ENCODE assay signal across 1 cellular context in the genomic region with DNA sequence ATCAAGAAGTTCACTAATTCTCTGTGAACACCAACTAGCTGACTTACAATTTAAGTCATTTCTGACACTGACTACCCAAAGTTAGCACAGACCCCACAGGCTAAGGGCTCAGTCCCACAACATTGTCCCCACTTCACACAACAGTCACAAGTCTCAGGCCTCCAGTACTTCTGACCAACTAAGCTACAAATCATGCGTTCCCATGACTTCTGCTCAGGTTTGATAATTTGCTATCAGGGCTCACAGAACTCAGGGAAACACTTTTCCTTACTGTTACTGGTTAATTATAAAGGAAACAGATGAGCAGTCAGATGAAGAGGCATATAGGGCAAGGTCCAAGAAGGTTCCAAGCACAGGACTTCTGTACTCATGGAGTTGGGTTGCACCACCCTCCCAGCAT.
A peak's percentile ranks its signal among the peaks of the same experiment; 100 is the strongest.
TF ChIP-seq lines count a peak whose summit lies in the region.

No MANE protein-coding gene starts in this region.

TF ChIP-seq in K562, 482 proteins besides CTCF, POLR2A, EP300 and RAD21 (continued from another document and continues in another):
- TF ChIP-seq MAFG (tag; conservative IDR thresholded peaks at IDR 0.05) (0 out of 2 replicates have a peak, but pooled peaks have one; percentile 7), BRCA1 (IDR thresholded peaks at IDR 0.05) (no peak), BRCA1 (CRISPR knock-in tag; IDR thresholded peaks at IDR 0.05) (no peak), HMG20B (CRISPR knock-in tag; IDR thresholded peaks at IDR 0.05) (no peak), PRMT5 (CRISPR knock-in tag; IDR thresholded peaks at IDR 0.05) (no peak), KLF6 (CRISPR knock-in tag; IDR thresholded peaks at IDR 0.05; ENCODE audit: borderline replicate concordance) (no peak), PTRF (tag; IDR thresholded peaks at IDR 0.05) (no peak), PTTG1 (tag; IDR thresholded peaks at IDR 0.05; ENCODE audit: low read depth) (no peak), ZBTB11 (CRISPR knock-in tag; IDR thresholded peaks at IDR 0.05) (peak in 1 of 3 experiments; percentile 39; a peak in 1 of 6 replicates), MTA2 (IDR thresholded peaks at IDR 0.05; ENCODE audit: low read depth) (peak; percentile 76), STAT5B (CRISPR knock-in tag; IDR thresholded peaks at IDR 0.05) (no peak), PKNOX1 (IDR thresholded peaks at IDR 0.05) (peak; percentile 58), RFX1 (IDR thresholded peaks at IDR 0.05) (no peak), ZNF395 (CRISPR knock-in tag; IDR thresholded peaks at IDR 0.05) (0 out of 2 replicates have a peak, but pooled peaks have one; percentile 32), CXXC5 (CRISPR knock-in tag; IDR thresholded peaks at IDR 0.05) (peak; percentile 32; the same call in 1 of the 2 replicates), ZNF644 (tag; IDR thresholded peaks at IDR 0.05; ENCODE audit: low read depth) (0 out of 2 replicates have a peak, but pooled peaks have one; percentile 36), UBTF (IDR thresholded peaks at IDR 0.05; ENCODE audit: borderline replicate concordance in 1 of 2, low read depth in 2 of 2, low read length in 2 of 2) (no peak), ARID1B (IDR thresholded peaks at IDR 0.05) (peak; percentile 92), CCNT2 (IDR thresholded peaks at IDR 0.05; ENCODE audit: borderline replicate concordance, extremely low read depth, insufficient read length, low read depth, low read length) (peak; percentile 31), TCFL5 (CRISPR knock-in tag; conservative IDR thresholded peaks at IDR 0.05) (no peak), TAL1 (IDR thresholded peaks at IDR 0.05) (peak; percentile 91), TEAD4 (IDR thresholded peaks at IDR 0.05; ENCODE audit: low read length) (peak; percentile 76), TEAD4 (CRISPR knock-in tag; IDR thresholded peaks at IDR 0.05; ENCODE audit: borderline replicate concordance) (no peak), CBFA2T3 (IDR thresholded peaks at IDR 0.05) (peak; percentile 86), ZBED1 (IDR thresholded peaks at IDR 0.05) (no peak), SOX6 (IDR thresholded peaks at IDR 0.05) (peak; percentile 37; the same call in 1 of the 2 replicates), ZNF175 (CRISPR knock-in tag; IDR thresholded peaks at IDR 0.05; ENCODE audit: low read depth) (no peak), POLR2B (IDR thresholded peaks at IDR 0.05; ENCODE audit: low read depth, partially characterized antibody) (no peak), CHD4 (IDR thresholded peaks at IDR 0.05; ENCODE audit: insufficient read depth, insufficient replicate concordance, low read depth, low read length, poor library complexity, severe bottlenecking) (no peak), SRSF1 (IDR thresholded peaks at IDR 0.05; ENCODE audit: low read depth, low read length) (no peak), SMARCA4 (IDR thresholded peaks at IDR 0.05) (peak; percentile 49; the same call in 1 of the 2 replicates), PML (IDR thresholded peaks at IDR 0.05; ENCODE audit: low read length) (0 out of 2 replicates have a peak, but pooled peaks have one; percentile 29), POLR2AphosphoS5 (IDR thresholded peaks at IDR 0.05; ENCODE audit: control insufficient read depth, insufficient read depth, low read depth, low read length) (0 out of 2 replicates have a peak, but pooled peaks have one; percentile 22), PYGO2 (tag; IDR thresholded peaks at IDR 0.05) (peak; percentile 56; the same call in 1 of the 2 replicates), CREB3 (tag; conservative IDR thresholded peaks at IDR 0.05; ENCODE audit: low read depth) (0 out of 2 replicates have a peak, but pooled peaks have one; percentile 55), SMC3 (conservative IDR thresholded peaks at IDR 0.05; ENCODE audit: insufficient read depth, low read depth, low read length) (no peak), ZNF232 (CRISPR knock-in tag; IDR thresholded peaks at IDR 0.05) (no peak), TCF3 (CRISPR knock-in tag; IDR thresholded peaks at IDR 0.05) (peak; percentile 88), MEIS2 (IDR thresholded peaks at IDR 0.05; ENCODE audit: partially characterized antibody) (peak; percentile 82), DPF2 (IDR thresholded peaks at IDR 0.05) (peak; percentile 49; the same call in 1 of the 2 replicates), PHTF2 (CRISPR knock-in tag; IDR thresholded peaks at IDR 0.05) (no peak), FOSL1 (tag; conservative IDR thresholded peaks at IDR 0.05) (peak; percentile 47), HOXB6 (CRISPR knock-in tag; IDR thresholded peaks at IDR 0.05; ENCODE audit: borderline replicate concordance) (no peak), PHB (CRISPR knock-in tag; IDR thresholded peaks at IDR 0.05) (no peak), ZNF76 (CRISPR knock-in tag; IDR thresholded peaks at IDR 0.05; ENCODE audit: borderline replicate concordance) (no peak), GATAD2A (IDR thresholded peaks at IDR 0.05) (no peak), WHSC1 (IDR thresholded peaks at IDR 0.05; ENCODE audit: low read length) (no peak), NR2C1 (IDR thresholded peaks at IDR 0.05) (no peak), NR2C1 (tag; IDR thresholded peaks at IDR 0.05) (no peak), IFI16 (CRISPR knock-in tag; IDR thresholded peaks at IDR 0.05) (no peak)
- TF ChIP-seq, protein P1, sequence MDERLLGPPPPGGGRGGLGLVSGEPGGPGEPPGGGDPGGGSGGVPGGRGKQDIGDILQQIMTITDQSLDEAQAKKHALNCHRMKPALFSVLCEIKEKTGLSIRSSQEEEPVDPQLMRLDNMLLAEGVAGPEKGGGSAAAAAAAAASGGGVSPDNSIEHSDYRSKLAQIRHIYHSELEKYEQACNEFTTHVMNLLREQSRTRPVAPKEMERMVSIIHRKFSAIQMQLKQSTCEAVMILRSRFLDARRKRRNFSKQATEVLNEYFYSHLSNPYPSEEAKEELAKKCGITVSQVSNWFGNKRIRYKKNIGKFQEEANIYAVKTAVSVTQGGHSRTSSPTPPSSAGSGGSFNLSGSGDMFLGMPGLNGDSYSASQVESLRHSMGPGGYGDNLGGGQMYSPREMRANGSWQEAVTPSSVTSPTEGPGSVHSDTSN (CRISPR knock-in tag; IDR thresholded peaks at IDR 0.05; ENCODE audit: low read depth), result no peak
- TF ChIP-seq, protein P1 (tag; conservative IDR thresholded peaks at IDR 0.05; ENCODE audit: low read depth), result peak; percentile 78
- TF ChIP-seq, protein P2, sequence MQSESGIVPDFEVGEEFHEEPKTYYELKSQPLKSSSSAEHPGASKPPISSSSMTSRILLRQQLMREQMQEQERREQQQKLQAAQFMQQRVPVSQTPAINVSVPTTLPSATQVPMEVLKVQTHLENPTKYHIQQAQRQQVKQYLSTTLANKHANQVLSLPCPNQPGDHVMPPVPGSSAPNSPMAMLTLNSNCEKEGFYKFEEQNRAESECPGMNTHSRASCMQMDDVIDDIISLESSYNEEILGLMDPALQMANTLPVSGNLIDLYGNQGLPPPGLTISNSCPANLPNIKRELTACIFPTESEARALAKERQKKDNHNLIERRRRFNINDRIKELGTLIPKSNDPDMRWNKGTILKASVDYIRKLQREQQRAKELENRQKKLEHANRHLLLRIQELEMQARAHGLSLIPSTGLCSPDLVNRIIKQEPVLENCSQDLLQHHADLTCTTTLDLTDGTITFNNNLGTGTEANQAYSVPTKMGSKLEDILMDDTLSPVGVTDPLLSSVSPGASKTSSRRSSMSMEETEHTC (IDR thresholded peaks at IDR 0.05), result 0 out of 2 replicates have a peak, but pooled peaks have one; percentile 33
- TF ChIP-seq, protein P3, sequence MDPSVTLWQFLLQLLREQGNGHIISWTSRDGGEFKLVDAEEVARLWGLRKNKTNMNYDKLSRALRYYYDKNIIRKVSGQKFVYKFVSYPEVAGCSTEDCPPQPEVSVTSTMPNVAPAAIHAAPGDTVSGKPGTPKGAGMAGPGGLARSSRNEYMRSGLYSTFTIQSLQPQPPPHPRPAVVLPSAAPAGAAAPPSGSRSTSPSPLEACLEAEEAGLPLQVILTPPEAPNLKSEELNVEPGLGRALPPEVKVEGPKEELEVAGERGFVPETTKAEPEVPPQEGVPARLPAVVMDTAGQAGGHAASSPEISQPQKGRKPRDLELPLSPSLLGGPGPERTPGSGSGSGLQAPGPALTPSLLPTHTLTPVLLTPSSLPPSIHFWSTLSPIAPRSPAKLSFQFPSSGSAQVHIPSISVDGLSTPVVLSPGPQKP (CRISPR knock-in tag; IDR thresholded peaks at IDR 0.05), result no peak
- TF ChIP-seq, protein P4, sequence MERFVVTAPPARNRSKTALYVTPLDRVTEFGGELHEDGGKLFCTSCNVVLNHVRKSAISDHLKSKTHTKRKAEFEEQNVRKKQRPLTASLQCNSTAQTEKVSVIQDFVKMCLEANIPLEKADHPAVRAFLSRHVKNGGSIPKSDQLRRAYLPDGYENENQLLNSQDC (CRISPR knock-in tag; IDR thresholded peaks at IDR 0.05), result no peak
